ENCODE assay signal across 9 cellular contexts in genomic region chr17:30380106-30380420, GRCh38. TPM values are rescaled to one million over a fixed set of nuclear protein-coding genes. Genes with fewer than 3 reads are reported as not detected.
DNase-seq lines count a peak whose midpoint lies in the region; FAIRE-seq and TF ChIP-seq lines count a peak whose summit lies in the region.
"Had no signal": no experiment of that assay in that cellular context is flagged by ENCODE, and none has a peak within 500 bp of the region (broad histone marks: within the 10 kb centered on the region; RNA-seq: fewer than 3 reads in every experiment).

No MANE protein-coding gene starts in this region.

- peak overlapping the region; percentile 70 for H3K27ac Mint-ChIP-seq in MCF 10A (ENCODE audit: low read depth, unreplicated experiment)

- no peaks in the 10 kb centered on the region for H3K9me3 ChIP-seq in muscle layer of colon (ENCODE audit: low read length)

- peaks cover 19% of the 10 kb centered on the region for H3K4me1 ChIP-seq in muscle layer of colon (ENCODE audit: insufficient read depth, low read length)

- POLR2A ChIA-PET in GM10248 (lab: Yijun Ruan, JAX), result no interaction called here
- POLR2A ChIA-PET in MCF 10A (lab: Yijun Ruan, JAX), result interaction anchor here (0.7 to 4.0 kb wide), 15 partner anchors 10 to 97 kb away, joined by 3 to 24 read pairs (median 5); partner anchors contain the start of gene GOSR1

- BruUV-seq in MCF 10A (replicated peaks; lab: Mats Ljungman, UMichigan), result no TSS peak

- H3K4me3 ChIP-seq in Jurkat, Clone E6-1 (ENCODE audit: low read length), result peak overlapping the region; percentile 66
- H3K4me3 ChIP-seq in muscle layer of colon (ENCODE audit: low read depth in 1 of 2, low read length in 2 of 2), result peak overlapping the region; percentile 75 to 85

- peaks cover under 1% of the 10 kb centered on the region for H3K36me3 Mint-ChIP-seq in MCF 10A (ENCODE audit: insufficient read depth, unreplicated experiment)

- TF ChIP-seq CTCF in GM10248 (IDR thresholded peaks at IDR 0.05; ENCODE audit: control extremely low read depth, extremely low read depth, low read depth, missing control alignments) (no peak), MCF 10A (IDR thresholded peaks at IDR 0.05; ENCODE audit: unreplicated experiment) (no peak)

- H3K27ac ChIP-seq in muscle layer of colon (ENCODE audit: low read depth, low read length), result no peak overlapping the region

- DNase-seq in GM10248 (ENCODE audit: extremely low spot score) (peak; percentile 46), MCF 10A (ENCODE audit: unreplicated experiment) (peak; percentile 56), amniotic stem cell (lab: John Stamatoyannopoulos, UW) (no peak), DMS114 treated with DMSO at 0.1 percent for 48 hours (lab: John Stamatoyannopoulos, UW; ENCODE audit: unreplicated experiment) (no peak), T1000 (lab: John Stamatoyannopoulos, UW) (no peak), RCC 7860 (ENCODE audit: low spot score) (no peak)
- DNase-seq in Jurkat, Clone E6-1 (ENCODE audit: low read depth, low spot score), result no peak

- H3K9me3 Mint-ChIP-seq in MCF 10A (ENCODE audit: unreplicated experiment), result no peaks in the 10 kb centered on the region

- intact Hi-C loops in MCF 10A (cut with micrococcal nuclease), result loop anchor here (2.0 to 5.0 kb wide), 2 partner anchors 39 to 97 kb away; partner anchors contain the start of gene GOSR1

- H3K36me3 ChIP-seq in muscle layer of colon (ENCODE audit: insufficient read depth, low read length), result no peaks in the 10 kb centered on the region

- FAIRE-seq in RCC 7860 (lab: Jason Lieb, UNC), result no peak

- CTCF ChIA-PET in GM10248 (lab: Yijun Ruan, JAX), result interaction anchor here (1.0 to 1.5 kb wide), 4 partner anchors 9 to 88 kb away, joined by 3 read pairs; no protein-coding TSS in a partner anchor
- CTCF ChIA-PET in MCF 10A (lab: Yijun Ruan, JAX), result interaction anchor here (0.6 to 1.8 kb wide), 7 partner anchors 18 to 98 kb away, joined by 3 to 6 read pairs (median 4); partner anchors contain the start of gene TMIGD1

- H3K4me1 Mint-ChIP-seq in MCF 10A (ENCODE audit: insufficient read depth, unreplicated experiment), result peaks cover 28% of the 10 kb centered on the region

- H3K27me3 Mint-ChIP-seq in MCF 10A (ENCODE audit: insufficient read depth, unreplicated experiment), result no peaks in the 10 kb centered on the region

- no peaks in the 10 kb centered on the region for H3K27me3 ChIP-seq in muscle layer of colon (ENCODE audit: control insufficient read depth in 1 of 2, insufficient read depth in 2 of 2, low read length in 2 of 2)

- H3K9ac ChIP-seq in muscle layer of colon (ENCODE audit: low read length), result peak overlapping the region; percentile 44

- H3K4me3 Mint-ChIP-seq in MCF 10A (ENCODE audit: unreplicated experiment), result peak overlapping the region; percentile 70

RNA-seq across cellular contexts. Expression of gene CPD, which starts 1.3 kb away (rescaled TPM):
- polyA plus RNA-seq in Jurkat, Clone E6-1 (2012; ENCODE audit: insufficient read depth, insufficient read length), result 26.6 TPM
- 47.9 and 67.4 TPM in 2 replicates for total RNA-seq in MCF 10A (2022)

RNA-seq across cellular contexts. Expression of gene TMIGD1, which starts 46.2 kb away (rescaled TPM):
- polyA plus RNA-seq in Jurkat, Clone E6-1 (2012; ENCODE audit: insufficient read depth, insufficient read length), result not detected
- not detected in 2 replicates for total RNA-seq in MCF 10A (2022)
- total RNA-seq: T-helper 1 cell treated with Interleukin-12 subunit alpha and Interleukin-12 subunit beta and Interleukin-4 antibody, amounts not matched to agents 30 ng/mL and 1 ng/mL, for 36 hours had no signal

Comparison
In these comparisons a context has a peak if more than half of its experiments do, and no peak if none do; other contexts are left out.
1. DNase-seq: peak in GM10248 (single experiment) and MCF 10A (single experiment); none in Jurkat, Clone E6-1 (single experiment), amniotic stem cell (single experiment), DMS114 treated with DMSO at 0.1 percent for 48 hours (single experiment), T1000 (single experiment) and RCC 7860 (single experiment).